ENCODE assay signal across 19 cellular contexts in the genomic region with DNA sequence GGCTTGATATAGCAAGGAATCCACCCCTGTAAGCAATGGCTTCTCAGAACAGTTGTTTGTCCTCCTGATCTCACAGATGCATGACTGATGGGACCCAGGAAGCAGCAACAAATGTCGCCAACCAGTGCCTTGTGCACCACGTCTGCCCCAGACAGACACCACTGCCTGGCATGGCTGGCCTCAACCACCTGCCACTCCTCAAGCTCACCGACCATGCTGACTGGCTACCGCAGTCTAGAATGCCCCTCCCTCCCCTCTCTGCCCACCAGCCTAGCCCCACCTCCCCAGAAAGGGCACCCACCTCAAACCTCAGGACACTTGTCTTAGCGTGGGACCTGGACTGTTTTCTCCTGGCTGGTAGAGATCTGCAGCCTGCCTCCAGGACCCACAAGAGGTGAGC.
"Had no signal": no experiment of that assay in that cellular context is flagged by ENCODE, and none has a peak within 500 bp of the region (broad histone marks: within the 10 kb centered on the region; RNA-seq: fewer than 3 reads in every experiment).

No MANE protein-coding gene starts in this region.

- H3K27ac Mint-ChIP-seq: activated B cell treated with CpG ODN at 0.5 μM for 24 hours; activated CD8-positive, alpha-beta T cell treated with anti-CD3 and anti-CD28 coated beads, Interleukin-2, amount 10 ng/mL, durations not matched to agents 7 days and 5 days; activated naive CD8-positive, alpha-beta T cell treated with anti-CD3 and anti-CD28 coated beads for 36 hours; immature natural killer cell had no signal

- ATAC-seq: activated CD8-positive, alpha-beta T cell treated with anti-CD3 and anti-CD28 coated beads, Interleukin-2, amount 10 ng/mL, durations not matched to agents 7 days and 5 days; foreskin keratinocyte; T-helper 17 cell had no signal

- H3K4me3 Mint-ChIP-seq: activated B cell treated with CpG ODN at 0.5 μM for 24 hours; activated CD8-positive, alpha-beta T cell treated with anti-CD3 and anti-CD28 coated beads, Interleukin-2, amount 10 ng/mL, durations not matched to agents 7 days and 5 days; activated naive CD8-positive, alpha-beta T cell treated with anti-CD3 and anti-CD28 coated beads for 36 hours; brain; central memory CD8-positive, alpha-beta T cell; immature natural killer cell; T-helper 17 cell had no signal

- FAIRE-seq: pancreas had no signal

- H3K27me3 Mint-ChIP-seq: activated B cell treated with CpG ODN at 0.5 μM for 24 hours; central memory CD8-positive, alpha-beta T cell had no signal

- H3K27me3 ChIP-seq: foreskin keratinocyte, pancreas, tibial nerve, vagina had no signal

- H3K9me3 ChIP-seq: pancreas, tibial nerve, vagina had no signal

- H3K4me3 ChIP-seq: pancreas, tibial nerve, vagina had no signal

- H3K4me1 ChIP-seq: foreskin keratinocyte, pancreas had no signal

- DNase-seq: activated B cell treated with CpG ODN at 0.5 μM for 24 hours; activated CD4-positive, alpha-beta T cell treated with anti-CD3 and anti-CD28 coated beads for 48 hours; activated CD8-positive, alpha-beta T cell treated with anti-CD3 and anti-CD28 coated beads, Interleukin-2, amount 10 ng/mL, durations not matched to agents 7 days and 5 days; activated naive CD8-positive, alpha-beta T cell treated with anti-CD3 and anti-CD28 coated beads for 36 hours; amygdala; cortex of kidney; effector memory CD4-positive, alpha-beta T cell; head of caudate nucleus; immature natural killer cell; pancreas; stimulated activated CD4-positive, alpha-beta T cell treated with anti-CD3 and anti-CD28 coated beads, Interleukin-4, amount 100 ng/mL, for 1 hour; stimulated activated naive CD4-positive, alpha-beta T cell treated with Interleukin-2 at 50 U/mL for 16 hours; substantia nigra; T-helper 17 cell had no signal

- H3K36me3 ChIP-seq: pancreas, tibial nerve, vagina had no signal

- H3K9me3 Mint-ChIP-seq: activated B cell treated with CpG ODN at 0.5 μM for 24 hours; activated naive CD8-positive, alpha-beta T cell treated with anti-CD3 and anti-CD28 coated beads for 36 hours; central memory CD8-positive, alpha-beta T cell; immature natural killer cell had no signal

- H3K27ac ChIP-seq: foreskin keratinocyte, pancreas, tibial nerve, vagina had no signal
